Comparison of ENCODE assay signal across 34 cellular contexts in the genomic region with DNA sequence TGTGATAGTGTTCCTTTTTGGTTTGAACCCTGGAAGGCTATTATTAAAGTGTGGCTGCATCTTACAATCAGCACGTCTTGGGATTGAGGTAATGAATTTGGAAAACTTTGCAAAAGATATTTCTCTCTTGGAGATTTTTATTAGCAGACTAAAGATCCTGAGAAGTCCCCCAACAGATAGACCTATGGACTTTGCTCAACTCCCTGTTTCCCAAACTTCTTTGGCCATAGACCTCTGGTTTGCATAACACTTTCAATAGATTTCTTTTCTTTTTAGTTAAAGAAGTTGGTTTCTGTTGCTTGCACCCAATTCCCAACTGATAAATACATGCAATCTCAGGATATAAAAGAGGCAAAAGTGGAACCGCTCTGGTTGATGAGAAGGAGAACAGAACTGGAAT.
DNase-seq lines count a peak whose midpoint lies in the region; ATAC-seq, FAIRE-seq and TF ChIP-seq lines count a peak whose summit lies in the region.
"Had no signal": no experiment of that assay in that cellular context is flagged by ENCODE, and none has a peak within 500 bp of the region (broad histone marks: within the 10 kb centered on the region; RNA-seq: fewer than 3 reads in every experiment).

No MANE protein-coding gene starts in this region.

- peaks cover under 1 to 9% (median 6%) of the 10 kb centered on the region in 3 donors for H3K27me3 Mint-ChIP-seq in CD14-positive monocyte (ENCODE audit: low read depth in 3 of 3)
- H3K27me3 Mint-ChIP-seq: CD4-positive, alpha-beta T cell had no signal

- TF ChIP-seq POLR2A in HepG2 (IDR thresholded peaks at IDR 0.05; ENCODE audit: insufficient read depth in 1 of 2, low read depth in 2 of 2, low read length in 2 of 2) (no peak), right lobe of liver (IDR thresholded peaks at IDR 0.05) (no peak)

- WGBS in liver: 95% methylated on average over 2 of the region's 2 CpGs
- 38% methylated on average over 2 of the region's 2 CpGs for WGBS in HepG2 (ENCODE audit: low lambda C conversion rate)
- WGBS in right lobe of liver (ENCODE audit: insufficient coverage, low coverage, low lambda C conversion rate, missing lambda C conversion rate): 94% methylated on average over 2 of the region's 2 CpGs

- no peak for ATAC-seq in HepG2
- ATAC-seq in right lobe of liver: peak in 3 of 4 donors; percentile 12 to 60 (median 18)
- ATAC-seq: A549; CD8-positive, alpha-beta T cell had no signal

- TF ChIP-seq EP300 in HepG2 (IDR thresholded peaks at IDR 0.05; ENCODE audit: low read depth in 2 of 2, low read length in 2 of 2): no peak
- no peak for TF ChIP-seq EP300 in HepG2 (CRISPR knock-in tag; IDR thresholded peaks at IDR 0.05; ENCODE audit: borderline replicate concordance)

- no TSS peak for BruUV-seq in HepG2 (replicated peaks; lab: Mats Ljungman, UMichigan)

- no peak overlapping the region for H3K4me2 ChIP-seq in HepG2 (ENCODE audit: low read depth, low read length)
- H3K4me2 ChIP-seq: A549; BLaER1; BLaER1 treated with 17β-estradiol and CSF1 and Interleukin-3, amounts not matched to agents 10 nM and 100 nM had no signal

- peaks cover under 1% of the 10 kb centered on the region for H3K4me1 Mint-ChIP-seq in CD14-positive monocyte

- H3K4me3 ChIP-seq in liver (ENCODE audit: low read depth in 1 of 3, low read length in 3 of 3) (no peak overlapping the region), HepG2 (replicated peaks in 1 of 3; ENCODE audit: insufficient read depth in 1 of 3, low read depth in 2 of 3, low read length in 3 of 3) (no peak overlapping the region), right lobe of liver (no peak overlapping the region), foreskin fibroblast (ENCODE audit: low read depth in 1 of 2, low read length in 2 of 2) (no peak overlapping the region)
- H3K4me3 ChIP-seq: A549; BLaER1; BLaER1 treated with 17β-estradiol and CSF1 and Interleukin-3, amounts not matched to agents 10 nM and 100 nM had no signal

- H3K27ac Mint-ChIP-seq in CD14-positive monocyte: no peak overlapping the region
- H3K27ac Mint-ChIP-seq: B cell; CD4-positive, alpha-beta memory T cell; CD4-positive, alpha-beta T cell; CD4-positive, CD25-positive, alpha-beta regulatory T cell; CD8-positive, alpha-beta T cell had no signal

- no peak overlapping the region for H3K4me3 Mint-ChIP-seq in CD14-positive monocyte
- H3K4me3 Mint-ChIP-seq: B cell; CD4-positive, alpha-beta memory T cell; CD4-positive, alpha-beta T cell; CD4-positive, CD25-positive, alpha-beta regulatory T cell; CD8-positive, alpha-beta memory T cell; CD8-positive, alpha-beta T cell had no signal

- H3K36me3 Mint-ChIP-seq in CD14-positive monocyte: no peaks in the 10 kb centered on the region
- H3K36me3 Mint-ChIP-seq: CD4-positive, alpha-beta memory T cell; CD8-positive, alpha-beta memory T cell; CD8-positive, alpha-beta T cell had no signal

- H3K36me3 ChIP-seq in liver (ENCODE audit: control insufficient read depth in 4 of 4, insufficient read depth in 3 of 4, low read depth in 1 of 4, low read length in 3 of 4): no peaks in the 10 kb centered on the region
- no peaks in the 10 kb centered on the region for H3K36me3 ChIP-seq in HepG2 (replicated peaks in 1 of 2; ENCODE audit: control insufficient read depth in 1 of 2, insufficient read depth in 2 of 2, low read length in 2 of 2)
- no peaks in the 10 kb centered on the region for H3K36me3 ChIP-seq in right lobe of liver
- H3K36me3 ChIP-seq: BE2C; BLaER1; BLaER1 treated with 17β-estradiol and CSF1 and Interleukin-3, amounts not matched to agents 10 nM and 100 nM had no signal

- TF ChIP-seq RAD21 in liver (IDR thresholded peaks at IDR 0.05) (no peak), HepG2 (CRISPR knock-in tag; IDR thresholded peaks at IDR 0.05) (no peak)

- peaks cover 0 to 5% (median 0%) of the 10 kb centered on the region in 7 donors for H3K9me3 Mint-ChIP-seq in CD14-positive monocyte
- H3K9me3 Mint-ChIP-seq: CD4-positive, alpha-beta T cell; CD8-positive, alpha-beta memory T cell; CD8-positive, alpha-beta T cell had no signal

- no peaks in the 10 kb centered on the region for H3K9me3 ChIP-seq in liver (ENCODE audit: control insufficient read depth in 4 of 4, low read length in 3 of 4)
- no peaks in the 10 kb centered on the region for H3K9me3 ChIP-seq in HepG2 (ENCODE audit: low read length)
- no peaks in the 10 kb centered on the region for H3K9me3 ChIP-seq in right lobe of liver
- H3K9me3 ChIP-seq: A549; BE2C; BLaER1; BLaER1 treated with 17β-estradiol and CSF1 and Interleukin-3, amounts not matched to agents 10 nM and 100 nM; Caco-2 had no signal

- no peaks in the 10 kb centered on the region for H4K20me1 ChIP-seq in HepG2 (ENCODE audit: insufficient read depth, low read length)
- H4K20me1 ChIP-seq: BLaER1; BLaER1 treated with 17β-estradiol and CSF1 and Interleukin-3, amounts not matched to agents 10 nM and 100 nM had no signal

- no peak overlapping the region for H2AFZ ChIP-seq in HepG2 (ENCODE audit: low read length)

- no peak for TF ChIP-seq CTCF in liver (IDR thresholded peaks at IDR 0.05; ENCODE audit: low read depth, low read length, missing input control)
- TF ChIP-seq CTCF in HepG2 (CRISPR knock-in tag; IDR thresholded peaks at IDR 0.05): no peak
- no peak for TF ChIP-seq CTCF in CD14-positive monocyte (IDR thresholded peaks at IDR 0.05)
- TF ChIP-seq CTCF in right lobe of liver (IDR thresholded peaks at IDR 0.05): no peak
- no peak for TF ChIP-seq CTCF in foreskin fibroblast (IDR thresholded peaks at IDR 0.05; ENCODE audit: low read depth, low read length)

- no peaks in the 10 kb centered on the region for H3K79me2 ChIP-seq in HepG2 (ENCODE audit: insufficient read depth, low read length)

- DNase-seq in HepG2 (ENCODE audit: low spot score) (no peak), CD14-positive monocyte (ENCODE audit: low spot score) (peak; percentile 3), right lobe of liver (no peak), HUDEP-2 (lab: John Stamatoyannopoulos, UW; ENCODE audit: unreplicated experiment in 76 of 76) (no peak), foreskin fibroblast (no peak)
- DNase-seq: 8988T; ACHN; AML-193; BE2C; C1 segment of cervical spinal cord; Caco-2; Calu3; CD4-positive, alpha-beta memory T cell; CD4-positive, alpha-beta T cell; CD4-positive, CD25-positive, alpha-beta regulatory T cell; CD8-positive, alpha-beta memory T cell; CD8-positive, alpha-beta T cell; COR-L47; DMS 273 treated with DMSO at 0.1 percent for 48 hours; DMS153; DMS53; DMS79; DMS79 treated with DMSO at 0.1 percent for 48 hours; DND-41; EL had no signal

- H3K9ac ChIP-seq in liver (ENCODE audit: low read depth in 1 of 2, low read length in 2 of 2): no peak overlapping the region
- no peak overlapping the region for H3K9ac ChIP-seq in HepG2 (ENCODE audit: insufficient read depth, low read depth, low read length)
- H3K9ac ChIP-seq: BLaER1; BLaER1 treated with 17β-estradiol and CSF1 and Interleukin-3, amounts not matched to agents 10 nM and 100 nM had no signal

- H3K4me1 ChIP-seq in liver (ENCODE audit: control insufficient read depth in 4 of 4, insufficient read depth in 4 of 4, low read length in 3 of 4) (peaks cover 2 to 3% (median 2%) of the 10 kb centered on the region in 4 donors), HepG2 (ENCODE audit: insufficient read depth, low read length) (no peaks in the 10 kb centered on the region), right lobe of liver (peaks cover 0 to 21% (median 3%) of the 10 kb centered on the region in 4 donors)
- H3K4me1 ChIP-seq: A549, Caco-2 had no signal

- intact Hi-C loops in HepG2 (cut with micrococcal nuclease; ENCODE audit: unreplicated experiment) (no loop called here), CD14-positive monocyte (cut with micrococcal nuclease) (no loop called here), right lobe of liver (cut with DNase I) (no loop called here)

- POLR2A ChIA-PET in HepG2 (lab: Yijun Ruan, JAX): no interaction called here

- H3K27ac ChIP-seq in liver (ENCODE audit: low read depth in 1 of 2, low read length in 2 of 2) (no peak overlapping the region), HepG2 (ENCODE audit: extremely low read length, insufficient read depth, low read length) (no peak overlapping the region), right lobe of liver (no peak overlapping the region)
- H3K27ac ChIP-seq: 22Rv1; A549; BLaER1; BLaER1 treated with 17β-estradiol and CSF1 and Interleukin-3, amounts not matched to agents 10 nM and 100 nM; C4-2B had no signal

- in situ Hi-C loops in HepG2 (cut with HindIII; ENCODE audit: extremely low pct_ligation_motif_present, low pct_unique_long_range_greater_than_20kb): no loop called here

- H3K27me3 ChIP-seq in liver (ENCODE audit: control insufficient read depth in 4 of 4, insufficient read depth in 4 of 4, low read length in 3 of 4) (no peaks in the 10 kb centered on the region), HepG2 (ENCODE audit: control insufficient read depth in 1 of 2, insufficient read depth in 2 of 2, low read length in 2 of 2) (peaks cover 2 to 8% of the 10 kb centered on the region in 2 experiments; a peak in 2 of 5 replicates), right lobe of liver (no peaks in the 10 kb centered on the region)
- H3K27me3 ChIP-seq: BE2C; BLaER1; BLaER1 treated with 17β-estradiol and CSF1 and Interleukin-3, amounts not matched to agents 10 nM and 100 nM had no signal

- CTCF ChIA-PET in HepG2 (lab: Yijun Ruan, JAX; ENCODE audit: low intra/inter-chr PET ratio, low total read pairs): no interaction called here

- no peak for FAIRE-seq in HepG2 (lab: Jason Lieb, UNC)
- FAIRE-seq: A204.1, A549, D721Med had no signal

TF ChIP-seq in liver, 16 proteins besides CTCF, POLR2A, EP300 and RAD21:
- TF ChIP-seq HNF4A (conservative IDR thresholded peaks at IDR 0.05) (peak; percentile 67 to 74), RXRA (IDR thresholded peaks at IDR 0.05) (peak in 1 of 2 donors; percentile 26), JUND (IDR thresholded peaks at IDR 0.05) (no peak)

TF ChIP-seq in HepG2, 621 proteins besides CTCF, POLR2A, EP300 and RAD21 (continues in another document):
- no peak for TF ChIP-seq HNRNPK (IDR thresholded peaks at IDR 0.05; ENCODE audit: low read depth, low read length, poor library complexity, severe bottlenecking)
